8 cellular contexts compared by ENCODE assay signal in the genomic region with DNA sequence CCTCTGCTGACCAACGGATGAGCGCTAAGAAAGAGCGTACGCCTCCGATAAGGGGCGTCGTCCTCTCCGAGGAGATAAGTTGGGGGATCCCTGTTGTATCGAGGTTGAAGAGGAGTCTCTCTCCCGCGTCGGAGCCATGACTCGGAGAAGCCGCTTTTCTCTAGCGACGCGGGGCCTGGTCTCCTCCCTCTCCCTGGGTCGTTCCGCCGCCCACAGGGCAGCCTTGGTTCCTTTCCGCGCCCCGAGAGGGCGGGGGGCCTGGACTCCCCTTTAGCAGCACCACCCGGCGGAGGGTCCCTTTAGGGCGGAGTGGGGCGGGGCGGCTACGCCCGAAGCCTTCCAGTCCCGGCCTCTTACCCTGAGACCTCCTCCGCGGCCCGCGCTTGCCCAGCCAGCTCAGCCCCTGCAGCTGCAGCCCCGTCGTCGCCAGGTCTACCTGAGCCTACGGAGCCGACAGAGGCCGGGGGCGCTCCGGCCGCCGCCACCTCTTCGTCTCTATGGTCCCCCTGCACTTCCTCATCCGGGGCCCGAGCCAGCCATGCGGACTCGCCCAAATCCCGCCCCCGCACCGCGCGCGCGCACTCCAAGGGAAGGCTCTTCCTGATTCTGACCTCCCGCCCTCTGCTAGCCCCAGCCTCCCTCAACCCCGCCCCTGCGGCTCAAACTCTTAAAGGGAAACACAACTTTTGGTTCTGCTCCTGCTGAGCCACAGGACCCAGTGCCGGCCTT. TPM values are rescaled to one million over a fixed set of nuclear protein-coding genes. Genes with fewer than 3 reads are reported as not detected.
A peak's percentile ranks its signal among the peaks of the same experiment; 100 is the strongest.
DNase-seq lines count a peak whose midpoint lies in the region; ATAC-seq and TF ChIP-seq lines count a peak whose summit lies in the region.

PRR14L (minus strand) TSS at position 497 of the 729 bp plus-strand sequence. CDS start 11,272 bp downstream, outside the sequence.

- H3K79me2 ChIP-seq in DOHH2 (ENCODE audit: control insufficient read depth, low read length) (peaks cover 60% of the 10 kb centered on the region), GM23338 (replicated peaks; ENCODE audit: insufficient read depth) (peaks cover 55% of the 10 kb centered on the region)

- H3K27ac ChIP-seq in DOHH2 (ENCODE audit: low read depth, low read length): peak within 1 kb of the TSS; percentile 83
- peak within 1 kb of the TSS; percentile 98 for H3K27ac ChIP-seq in GM23338 (ENCODE audit: low read depth)
- peak within 1 kb of the TSS; percentile 92 to 95 (median 94) for H3K27ac ChIP-seq in esophagus squamous epithelium

- H4K20me1 ChIP-seq in DOHH2 (ENCODE audit: control insufficient read depth, insufficient read depth, low read depth, low read length) (0 out of 2 replicates have a peak, but pooled peaks cover under 1% of the 10 kb centered on the region), GM23338 (replicated peaks; ENCODE audit: insufficient read depth) (peaks cover 7% of the 10 kb centered on the region; the same call in 1 of the 2 replicates)

- peak within 1 kb of the TSS; percentile 97 for H3K27ac Mint-ChIP-seq in GM23338
- peak within 1 kb of the TSS; percentile 97 for H3K27ac Mint-ChIP-seq in activated T-helper 1 cell treated with anti-CD3 and anti-CD28 coated beads, Interleukin-12 subunit alpha, Interleukin-12 subunit beta, Interleukin-2, Interleukin-4 antibody, amounts not matched to agents 30 ng/mL and 10 ng/mL and 1 ng/mL, durations not matched to agents 14 hours and 24 hours and 36 hours

- DNase-seq in GM23338 (ENCODE audit: low spot score): peak; percentile 99
- DNase-seq in LHCN-M2 (ENCODE audit: low read depth): peak; percentile 92
- DNase-seq in RPMI7951 (ENCODE audit: low read depth): peak; percentile 90
- DNase-seq in activated T-helper 1 cell treated with anti-CD3 and anti-CD28 coated beads, Interleukin-12 subunit alpha, Interleukin-12 subunit beta, Interleukin-2, Interleukin-4 antibody, amounts not matched to agents 30 ng/mL and 10 ng/mL and 1 ng/mL, durations not matched to agents 14 hours and 24 hours and 36 hours (ENCODE audit: low spot score): peak; percentile 98
- DNase-seq in esophagus squamous epithelium (lab: John Stamatoyannopoulos, UW): peak; percentile 87
- peak; percentile 97 for DNase-seq in myocyte (ENCODE audit: low read depth)
- DNase-seq in stimulated activated CD8-positive, alpha-beta memory T cell treated with anti-CD3 and anti-CD28 coated beads, Interleukin-7, amount 100 ng/mL, for 4 hours (ENCODE audit: low read depth in 2 of 2): peak; percentile 97 to 99

- H3K4me1 ChIP-seq in DOHH2 (ENCODE audit: control insufficient read depth, low read length) (peaks cover 48% of the 10 kb centered on the region), GM23338 (ENCODE audit: insufficient read depth) (peaks cover 38% of the 10 kb centered on the region), esophagus squamous epithelium (peaks cover 32 to 64% (median 34%) of the 10 kb centered on the region in 3 donors)

- peaks cover 36% of the 10 kb centered on the region for H3K4me1 Mint-ChIP-seq in GM23338
- peaks cover 49% of the 10 kb centered on the region for H3K4me1 Mint-ChIP-seq in activated T-helper 1 cell treated with anti-CD3 and anti-CD28 coated beads, Interleukin-12 subunit alpha, Interleukin-12 subunit beta, Interleukin-2, Interleukin-4 antibody, amounts not matched to agents 30 ng/mL and 10 ng/mL and 1 ng/mL, durations not matched to agents 14 hours and 24 hours and 36 hours (ENCODE audit: low read depth)

- peaks cover 6% of the 10 kb centered on the region for H3K27me3 Mint-ChIP-seq in GM23338 (ENCODE audit: insufficient read depth, low read depth, poor library complexity)
- no peaks in the 10 kb centered on the region for H3K27me3 Mint-ChIP-seq in activated T-helper 1 cell treated with anti-CD3 and anti-CD28 coated beads, Interleukin-12 subunit alpha, Interleukin-12 subunit beta, Interleukin-2, Interleukin-4 antibody, amounts not matched to agents 30 ng/mL and 10 ng/mL and 1 ng/mL, durations not matched to agents 14 hours and 24 hours and 36 hours (ENCODE audit: insufficient read depth)

- TF ChIP-seq POLR2A in esophagus squamous epithelium (IDR thresholded peaks at IDR 0.05): peak in 3 of 4 donors; percentile 71 to 89 (median 85)

- no peaks in the 10 kb centered on the region for H3K9me3 Mint-ChIP-seq in GM23338
- H3K9me3 Mint-ChIP-seq in activated T-helper 1 cell treated with anti-CD3 and anti-CD28 coated beads, Interleukin-12 subunit alpha, Interleukin-12 subunit beta, Interleukin-2, Interleukin-4 antibody, amounts not matched to agents 30 ng/mL and 10 ng/mL and 1 ng/mL, durations not matched to agents 14 hours and 24 hours and 36 hours: no peaks in the 10 kb centered on the region

- H3K4me3 ChIP-seq in DOHH2 (ENCODE audit: low read length): peak within 1 kb of the TSS; percentile 80
- H3K4me3 ChIP-seq in GM23338: peak within 1 kb of the TSS; percentile 95
- H3K4me3 ChIP-seq in esophagus squamous epithelium: peak within 1 kb of the TSS; percentile 64 to 96 (median 88)

- H3K4me2 ChIP-seq in DOHH2 (ENCODE audit: low read length): peak within 1 kb of the TSS; percentile 77
- H3K4me2 ChIP-seq in GM23338: peak within 1 kb of the TSS; percentile 99

- H3K4me3 Mint-ChIP-seq in GM23338: peak within 1 kb of the TSS; percentile 88
- H3K4me3 Mint-ChIP-seq in activated T-helper 1 cell treated with anti-CD3 and anti-CD28 coated beads, Interleukin-12 subunit alpha, Interleukin-12 subunit beta, Interleukin-2, Interleukin-4 antibody, amounts not matched to agents 30 ng/mL and 10 ng/mL and 1 ng/mL, durations not matched to agents 14 hours and 24 hours and 36 hours: peak within 1 kb of the TSS; percentile 87

- peaks cover 16% of the 10 kb centered on the region for H3K36me3 Mint-ChIP-seq in GM23338 (ENCODE audit: low read depth)
- H3K36me3 Mint-ChIP-seq in activated T-helper 1 cell treated with anti-CD3 and anti-CD28 coated beads, Interleukin-12 subunit alpha, Interleukin-12 subunit beta, Interleukin-2, Interleukin-4 antibody, amounts not matched to agents 30 ng/mL and 10 ng/mL and 1 ng/mL, durations not matched to agents 14 hours and 24 hours and 36 hours (ENCODE audit: low read depth): peaks cover 7% of the 10 kb centered on the region

- peak; percentile 72 for ATAC-seq in GM23338

- H3F3A ChIP-seq in DOHH2 (ENCODE audit: control insufficient read depth, insufficient read depth) (peaks cover 16% of the 10 kb centered on the region), GM23338 (replicated peaks; ENCODE audit: low read depth) (peaks cover 23% of the 10 kb centered on the region)

- WGBS in esophagus squamous epithelium, 2 donors: 0 to 1% methylated on average over 20 to 23 of the region's 62 CpGs

- intact Hi-C loops in activated T-helper 1 cell treated with anti-CD3 and anti-CD28 coated beads, Interleukin-12 subunit alpha, Interleukin-12 subunit beta, Interleukin-2, Interleukin-4 antibody, amounts not matched to agents 30 ng/mL and 10 ng/mL and 1 ng/mL, durations not matched to agents 14 hours and 24 hours and 36 hours (cut with micrococcal nuclease): loop anchor here (1.0 to 5.0 kb wide), 11 partner anchors 57 to 1157 kb away; partner anchors contain the start of genes DRG1, FBXO7, LIMK2 and PATZ1
- intact Hi-C loops in esophagus squamous epithelium (cut with DNase I): no loop called here

- no peaks in the 10 kb centered on the region for H3K9me3 ChIP-seq in DOHH2 (ENCODE audit: control insufficient read depth, insufficient read depth, low read length)
- H3K9me3 ChIP-seq in esophagus squamous epithelium: no peaks in the 10 kb centered on the region

- peak within 1 kb of the TSS; percentile 72; the same call in 1 of the 2 replicates for H2AFZ ChIP-seq in GM23338

- no peaks in the 10 kb centered on the region for H3K27me3 ChIP-seq in DOHH2 (ENCODE audit: control insufficient read depth, low read length)
- H3K27me3 ChIP-seq in GM23338 (ENCODE audit: insufficient read depth): no peaks in the 10 kb centered on the region
- H3K27me3 ChIP-seq in esophagus squamous epithelium: no peaks in the 10 kb centered on the region

- TF ChIP-seq CTCF in DOHH2 (IDR thresholded peaks at IDR 0.05; ENCODE audit: low read depth, low read length, poor library complexity, severe bottlenecking) (peak; percentile 38), GM23338 (conservative IDR thresholded peaks at IDR 0.05; ENCODE audit: low read depth in 2 of 2) (peak in 1 of 2 experiments; percentile 29; a peak in 2 of 4 replicates), esophagus squamous epithelium (IDR thresholded peaks at IDR 0.05) (peak in 3 of 6 experiments; percentile 3 to 32 (median 15))

- no peaks in the 10 kb centered on the region for H3K9me2 ChIP-seq in DOHH2 (replicated peaks; ENCODE audit: control insufficient read depth, low read length)
- no peaks in the 10 kb centered on the region for H3K9me2 ChIP-seq in GM23338 (ENCODE audit: insufficient read depth)

- H3K36me3 ChIP-seq in DOHH2 (ENCODE audit: control insufficient read depth, low read length) (peaks cover 36% of the 10 kb centered on the region), GM23338 (ENCODE audit: insufficient read depth) (no peaks in the 10 kb centered on the region), esophagus squamous epithelium (peaks cover 0 to 14% (median 0%) of the 10 kb centered on the region in 3 donors)

TF ChIP-seq in GM23338, 12 proteins besides CTCF, POLR2A, EP300 and RAD21 (continues in another document):
- TF ChIP-seq STAT1 (IDR thresholded peaks at IDR 0.05; ENCODE audit: unreplicated experiment): no peak
- peak; percentile 60; the same call in 1 of the 2 replicates for TF ChIP-seq CREB1 (CRISPR knock-in tag; IDR thresholded peaks at IDR 0.05; ENCODE audit: low read depth)
- TF ChIP-seq, protein P1, sequence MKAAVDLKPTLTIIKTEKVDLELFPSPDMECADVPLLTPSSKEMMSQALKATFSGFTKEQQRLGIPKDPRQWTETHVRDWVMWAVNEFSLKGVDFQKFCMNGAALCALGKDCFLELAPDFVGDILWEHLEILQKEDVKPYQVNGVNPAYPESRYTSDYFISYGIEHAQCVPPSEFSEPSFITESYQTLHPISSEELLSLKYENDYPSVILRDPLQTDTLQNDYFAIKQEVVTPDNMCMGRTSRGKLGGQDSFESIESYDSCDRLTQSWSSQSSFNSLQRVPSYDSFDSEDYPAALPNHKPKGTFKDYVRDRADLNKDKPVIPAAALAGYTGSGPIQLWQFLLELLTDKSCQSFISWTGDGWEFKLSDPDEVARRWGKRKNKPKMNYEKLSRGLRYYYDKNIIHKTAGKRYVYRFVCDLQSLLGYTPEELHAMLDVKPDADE (IDR thresholded peaks at IDR 0.05): peak; percentile 80
- TF ChIP-seq NANOG (IDR thresholded peaks at IDR 0.05; ENCODE audit: borderline replicate concordance): no peak

RNA-seq across cellular contexts. Expression of gene PRR14L, which starts in this region (rescaled TPM):
- total RNA-seq in GM23338 (2014; rRNA removed; shearing (Covaris generic)): 43.4 and 54.0 TPM in 2 replicates
- 44.3 and 46.3 TPM in 2 replicates for polyA plus RNA-seq in GM23338 (2016; fragmentation: Nextera tagmentation; extraction: Ambion mirVana)
- total RNA-seq in LHCN-M2 (2014; rRNA removed) (9.6 and 12.8 TPM in 2 replicates), esophagus squamous epithelium (10 to 100 TPM; 17.2 to 30.5 (median 25.7) TPM), myocyte (9.3 and 11.9 TPM in 2 replicates)
- 5.9 TPM for polyA plus RNA-seq in LHCN-M2 (2012)
- total RNA-seq in RPMI7951 (2014; rRNA removed; shearing (Covaris generic)): 8.4 TPM in 2 replicates
- total RNA-seq in activated T-helper 1 cell treated with anti-CD3 and anti-CD28 coated beads, Interleukin-12 subunit alpha, Interleukin-12 subunit beta, Interleukin-2, Interleukin-4 antibody, amounts not matched to agents 30 ng/mL and 10 ng/mL and 1 ng/mL, durations not matched to agents 14 hours and 24 hours and 36 hours: 65.2 and 69.6 TPM in 2 replicates
- 7.2 TPM for polyA plus RNA-seq in myocyte (2012)

Comparison
In these comparisons a context has a peak if more than half of its experiments do, and no peak if none do; other contexts are left out.
1. Peak in every context shown above with its lines: DNase-seq, ATAC-seq, H3K4me3 ChIP-seq and H3K27ac ChIP-seq.